In the genomic region with DNA sequence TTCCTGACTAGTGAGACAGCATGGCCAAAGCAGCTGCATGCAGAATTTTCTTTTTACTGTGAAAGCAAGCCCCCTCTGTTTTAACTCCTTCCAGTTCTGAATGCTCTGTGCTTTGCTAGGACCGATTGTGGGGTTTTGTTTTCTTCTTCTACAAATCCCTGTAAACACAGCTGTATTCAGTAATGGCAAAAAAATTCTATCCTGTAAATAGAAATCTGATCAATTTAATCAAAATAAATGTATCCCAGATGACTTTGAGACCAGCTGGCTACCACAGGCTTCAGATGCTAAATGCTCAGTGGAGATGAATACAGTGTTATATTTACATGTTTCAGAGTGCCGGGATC, we compare ENCODE assay signal across 11 cellular contexts.
A peak's percentile ranks its signal among the peaks of the same experiment; 100 is the strongest.
DNase-seq lines count a peak whose midpoint lies in the region; ATAC-seq and TF ChIP-seq lines count a peak whose summit lies in the region.
"Had no signal": no experiment of that assay in that cellular context is flagged by ENCODE, and none has a peak within 500 bp of the region (broad histone marks: within the 10 kb centered on the region; RNA-seq: fewer than 3 reads in every experiment).

No MANE protein-coding gene starts in this region.

- H3K9me3 ChIP-seq in left ventricle myocardium inferior (replicated peaks) = no peaks in the 10 kb centered on the region
- no peaks in the 10 kb centered on the region for H3K9me3 ChIP-seq in mesodermal cell (ENCODE audit: control insufficient read depth, low read length)
- no peaks in the 10 kb centered on the region for H3K9me3 ChIP-seq in upper lobe of right lung
- H3K9me3 ChIP-seq: neutrophil had no signal

- H3K4me1 ChIP-seq in left ventricle myocardium inferior (peaks cover 65% of the 10 kb centered on the region), mesodermal cell (ENCODE audit: control insufficient read depth, insufficient read depth, low read length, poor library complexity, severe bottlenecking) (peaks cover 22% of the 10 kb centered on the region), upper lobe of right lung (peaks cover 8% of the 10 kb centered on the region)

- peak overlapping the region; percentile 69 for H3K4me3 Mint-ChIP-seq in activated naive CD8-positive, alpha-beta T cell treated with anti-CD3 and anti-CD28 coated beads, Interleukin-2, amount 10 ng/mL, durations not matched to agents 7 days and 5 days

- TF ChIP-seq CTCF in left ventricle myocardium inferior (IDR thresholded peaks at IDR 0.05; ENCODE audit: borderline replicate concordance) (no peak), upper lobe of right lung (IDR thresholded peaks at IDR 0.05) (no peak)

- no peak for DNase-seq in left ventricle myocardium inferior
- DNase-seq in Right ventricle myocardium superior = no peak
- no peak for DNase-seq in activated naive CD8-positive, alpha-beta T cell treated with anti-CD3 and anti-CD28 coated beads, Interleukin-2, amount 10 ng/mL, durations not matched to agents 7 days and 5 days
- DNase-seq in upper lobe of right lung = no peak
- no peak for DNase-seq in NCI-H2227 (lab: John Stamatoyannopoulos, UW; ENCODE audit: unreplicated experiment)
- DNase-seq: MV-4-11; stimulated activated CD4-positive, alpha-beta T cell treated with anti-CD3 and anti-CD28 coated beads, Interleukin-4, amount 100 ng/mL, for 1 hour had no signal

- intact Hi-C loops in left ventricle myocardium inferior (cut with micrococcal nuclease) = loop anchor here (10.0 kb wide), 1 partner anchor 553 kb away; a partner anchor contains a TSS
- intact Hi-C loops in Right ventricle myocardium superior (cut with DNase I) = loop anchor here (10.0 kb wide), 1 partner anchor 553 kb away; a partner anchor contains a TSS
- intact Hi-C loops in upper lobe of right lung (cut with DNase I) = no loop called here

- no peak overlapping the region for H3K27ac Mint-ChIP-seq in activated naive CD8-positive, alpha-beta T cell treated with anti-CD3 and anti-CD28 coated beads, Interleukin-2, amount 10 ng/mL, durations not matched to agents 7 days and 5 days

- H3K27me3 ChIP-seq in left ventricle myocardium inferior (ENCODE audit: low read depth) = no peaks in the 10 kb centered on the region
- H3K27me3 ChIP-seq in upper lobe of right lung = no peaks in the 10 kb centered on the region

- H3K27ac ChIP-seq in left ventricle myocardium inferior (replicated peaks) (peak overlapping the region; percentile 14), mesodermal cell (ENCODE audit: low read depth, low read length, severe bottlenecking) (peak overlapping the region; percentile 42), upper lobe of right lung (no peak overlapping the region)
- H3K27ac ChIP-seq: neutrophil had no signal

- ATAC-seq in Right ventricle myocardium superior (ENCODE audit: poor library complexity) = no peak
- ATAC-seq in activated naive CD8-positive, alpha-beta T cell treated with anti-CD3 and anti-CD28 coated beads, Interleukin-2, amount 10 ng/mL, durations not matched to agents 7 days and 5 days (ENCODE audit: low read depth) = no peak
- ATAC-seq in upper lobe of right lung = no peak
- no peak for ATAC-seq in HG02973 (IDR thresholded peaks at IDR 0.05; ENCODE audit: unreplicated experiment)
- no peak for ATAC-seq in HG03045 (IDR thresholded peaks at IDR 0.05; ENCODE audit: unreplicated experiment)

- no peaks in the 10 kb centered on the region for H3K36me3 Mint-ChIP-seq in activated naive CD8-positive, alpha-beta T cell treated with anti-CD3 and anti-CD28 coated beads, Interleukin-2, amount 10 ng/mL, durations not matched to agents 7 days and 5 days

- peak overlapping the region; percentile 55 for H3K4me3 ChIP-seq in left ventricle myocardium inferior
- no peak overlapping the region for H3K4me3 ChIP-seq in mesodermal cell (ENCODE audit: extremely low read depth, insufficient read depth, low read length, poor library complexity, severe bottlenecking)
- H3K4me3 ChIP-seq in upper lobe of right lung = peak overlapping the region; percentile 19

- peaks cover 55% of the 10 kb centered on the region for H3K27me3 Mint-ChIP-seq in activated naive CD8-positive, alpha-beta T cell treated with anti-CD3 and anti-CD28 coated beads, Interleukin-2, amount 10 ng/mL, durations not matched to agents 7 days and 5 days

- 100% methylated on average over 1 of the region's 2 CpGs for WGBS in mesodermal cell (ENCODE audit: insufficient coverage in 2 of 2), 2 experiments

- POLR2A ChIA-PET in activated naive CD8-positive, alpha-beta T cell treated with anti-CD3 and anti-CD28 coated beads, Interleukin-2, amount 10 ng/mL, durations not matched to agents 7 days and 5 days (lab: Charles Lee) = no interaction called here

- no peaks in the 10 kb centered on the region for H3K9me3 Mint-ChIP-seq in activated naive CD8-positive, alpha-beta T cell treated with anti-CD3 and anti-CD28 coated beads, Interleukin-2, amount 10 ng/mL, durations not matched to agents 7 days and 5 days

- H3K4me1 Mint-ChIP-seq in activated naive CD8-positive, alpha-beta T cell treated with anti-CD3 and anti-CD28 coated beads, Interleukin-2, amount 10 ng/mL, durations not matched to agents 7 days and 5 days = peaks cover 22% of the 10 kb centered on the region

- no peaks in the 10 kb centered on the region for H3K36me3 ChIP-seq in left ventricle myocardium inferior
- no peaks in the 10 kb centered on the region for H3K36me3 ChIP-seq in mesodermal cell (ENCODE audit: control insufficient read depth, insufficient read depth, low read length)
- H3K36me3 ChIP-seq in upper lobe of right lung = no peaks in the 10 kb centered on the region
- H3K36me3 ChIP-seq: neutrophil had no signal
